In genomic region chr2:132412021-132412420, GRCh38 we compare ENCODE assay signal across 1 cellular context.
TF ChIP-seq lines count a peak whose summit lies in the region.

No MANE protein-coding gene starts in this region.

TF ChIP-seq in SK-N-SH treated with all-trans-retinoic acid at 6 μM for 48 hours, 23 proteins besides CTCF, POLR2A, EP300 and RAD21 (continued from another document):
- TF ChIP-seq PATZ1 (CRISPR knock-in tag; IDR thresholded peaks at IDR 0.05; ENCODE audit: borderline replicate concordance), result no peak
- no peak for TF ChIP-seq TSHZ2 (CRISPR knock-in tag; IDR thresholded peaks at IDR 0.05)
- TF ChIP-seq OSR1 (CRISPR knock-in tag; IDR thresholded peaks at IDR 0.05), result no peak
- TF ChIP-seq TCF4 (CRISPR knock-in tag; IDR thresholded peaks at IDR 0.05; ENCODE audit: borderline replicate concordance), result no peak
- no peak for TF ChIP-seq PPARA (CRISPR knock-in tag; IDR thresholded peaks at IDR 0.05; ENCODE audit: borderline replicate concordance)
